In genomic region chr2:85655961-85656403, GRCh38 we compare ENCODE assay signal across 1 cellular context.
TF ChIP-seq lines count a peak whose summit lies in the region.

No MANE protein-coding gene starts in this region.

TF ChIP-seq in IMR-90, 13 proteins besides CTCF, POLR2A, EP300 and RAD21:
- no peak for TF ChIP-seq RCOR1 (IDR thresholded peaks at IDR 0.05; ENCODE audit: insufficient replicate concordance, low read length)
- no peak for TF ChIP-seq RFX5 (IDR thresholded peaks at IDR 0.05; ENCODE audit: low read depth, low read length)
- TF ChIP-seq SMC3 (IDR thresholded peaks at IDR 0.05; ENCODE audit: low read depth, low read length) = no peak
- no peak for TF ChIP-seq MAZ (IDR thresholded peaks at IDR 0.05; ENCODE audit: borderline replicate concordance, low read depth, low read length)
- TF ChIP-seq NFE2L2 (IDR thresholded peaks at IDR 0.05; ENCODE audit: low read depth, low read length) = no peak
- no peak for TF ChIP-seq FOS (IDR thresholded peaks at IDR 0.05; ENCODE audit: low read depth, low read length)
- no peak for TF ChIP-seq CEBPB (IDR thresholded peaks at IDR 0.05; ENCODE audit: low read depth, low read length)
- no peak for TF ChIP-seq CHD1 (IDR thresholded peaks at IDR 0.05; ENCODE audit: low read depth, low read length)
- no peak for TF ChIP-seq MXI1 (IDR thresholded peaks at IDR 0.05; ENCODE audit: borderline replicate concordance, low read depth, low read length)
- TF ChIP-seq BHLHE40 (IDR thresholded peaks at IDR 0.05; ENCODE audit: low read depth, low read length) = no peak
- TF ChIP-seq ELK1 (IDR thresholded peaks at IDR 0.05; ENCODE audit: borderline replicate concordance, low read depth, low read length) = no peak
- TF ChIP-seq USF2 (IDR thresholded peaks at IDR 0.05; ENCODE audit: low read depth, low read length) = no peak
